ENCODE assay signal across 1 cellular context in the genomic region with DNA sequence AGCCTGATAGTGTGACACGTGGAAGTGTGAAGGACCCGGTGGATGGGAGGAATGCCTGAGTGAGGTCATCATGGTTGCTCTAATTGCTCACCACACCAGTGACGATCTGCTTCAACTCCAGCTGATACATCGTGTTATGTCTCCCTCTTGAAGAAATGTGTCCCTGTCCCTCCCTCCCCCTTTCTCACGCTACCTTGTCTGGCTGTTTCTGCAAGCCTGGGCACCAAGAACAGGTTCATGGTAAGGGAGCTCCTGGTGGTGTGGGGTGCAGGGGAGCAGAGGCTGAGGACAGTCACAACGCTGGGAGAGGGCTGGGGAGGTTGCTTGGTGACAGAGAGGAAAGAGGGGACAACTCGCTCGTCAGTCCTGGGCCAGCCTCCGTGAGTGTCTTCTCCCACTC.
TF ChIP-seq lines count a peak whose summit lies in the region.

No MANE protein-coding gene starts in this region.

TF ChIP-seq in HepG2, 621 proteins besides CTCF, POLR2A, EP300 and RAD21:
- TF ChIP-seq SP140L (CRISPR knock-in tag; IDR thresholded peaks at IDR 0.05; ENCODE audit: borderline replicate concordance), result no peak
- TF ChIP-seq CREB1 (IDR thresholded peaks at IDR 0.05), result peak; percentile 39; the same call in 1 of the 2 replicates
- no peak for TF ChIP-seq CREB1 (CRISPR knock-in tag; IDR thresholded peaks at IDR 0.05)
